7 cellular contexts compared by ENCODE assay signal in the genomic region with DNA sequence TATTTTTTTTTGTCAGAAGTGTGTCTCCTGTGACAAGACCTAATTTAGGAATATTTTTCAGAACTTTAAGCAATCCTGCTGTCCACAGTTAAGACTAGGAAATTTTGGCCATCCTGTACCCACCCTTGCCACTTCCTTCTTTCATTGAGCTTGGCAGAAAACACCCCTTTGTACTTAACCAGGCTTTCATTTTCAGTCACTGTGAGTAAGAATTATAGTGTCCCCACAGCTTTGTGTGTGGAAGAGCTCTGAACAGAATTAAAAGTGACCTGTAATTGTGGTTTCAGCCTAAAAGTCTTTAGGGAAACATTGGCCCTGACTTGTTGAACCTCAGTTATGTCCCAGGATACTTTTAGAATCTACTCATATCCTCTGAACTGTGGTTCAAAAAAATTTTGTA.
DNase-seq lines count a peak whose midpoint lies in the region; ATAC-seq lines count a peak whose summit lies in the region.

No MANE protein-coding gene starts in this region.

- ATAC-seq in GM18873 (IDR thresholded peaks at IDR 0.05; ENCODE audit: low FRiP score, unreplicated experiment) = peak; percentile 73
- peak; percentile 80 for ATAC-seq in GM21737 (IDR thresholded peaks at IDR 0.05; ENCODE audit: unreplicated experiment)
- peak; percentile 80 for ATAC-seq in HG03439 (IDR thresholded peaks at IDR 0.05; ENCODE audit: unreplicated experiment)

- DNase-seq in myocyte (ENCODE audit: low read depth) (peak; percentile 21), H4 (ENCODE audit: low spot score) (no peak), GOT3 (lab: John Stamatoyannopoulos, UW) (no peak)
- no peak for DNase-seq in activated effector memory CD4-positive, alpha-beta T cell treated with Interleukin-2 at 50 U/mL for 16 hours
